8 cellular contexts compared by ENCODE assay signal in genomic region chr3:88148651-88149050, GRCh38. TPM values are rescaled to one million over a fixed set of nuclear protein-coding genes. Genes with fewer than 3 reads are reported as not detected.
DNase-seq lines count a peak whose midpoint lies in the region; ATAC-seq, FAIRE-seq and TF ChIP-seq lines count a peak whose summit lies in the region.

No MANE protein-coding gene starts in this region.

- no peaks in the 10 kb centered on the region for H3K9me3 ChIP-seq in K562 (replicated peaks; ENCODE audit: control insufficient read depth, insufficient read depth, low read depth, low read length)
- no peaks in the 10 kb centered on the region for H3K9me3 ChIP-seq in mesenchymal stem cell (ENCODE audit: control insufficient read depth, low read length)
- no peaks in the 10 kb centered on the region for H3K9me3 ChIP-seq in transverse colon

- no peak overlapping the region for H2BK15ac ChIP-seq in mesenchymal stem cell (ENCODE audit: low read depth, poor library complexity, severe bottlenecking)

- no peak overlapping the region for H3K4ac ChIP-seq in mesenchymal stem cell (ENCODE audit: low read depth in 1 of 2, low read length in 2 of 2)

- TF ChIP-seq POLR2A in K562 (conservative IDR thresholded peaks at IDR 0.05) (no peak), transverse colon (IDR thresholded peaks at IDR 0.05) (no peak)

- H3K79me2 ChIP-seq in K562 (ENCODE audit: control insufficient read depth, insufficient read depth, low read length): peaks cover 74% of the 10 kb centered on the region

- no peak for FAIRE-seq in K562 (lab: Jason Lieb, UNC)

- H3K18ac ChIP-seq in mesenchymal stem cell (ENCODE audit: low read depth in 1 of 2, low read length in 2 of 2): no peak overlapping the region

- H3K27ac ChIP-seq in K562 (ENCODE audit: extremely low read depth, low read depth, low read length) (peak overlapping the region; percentile 99), mesenchymal stem cell (ENCODE audit: low read length, poor library complexity, severe bottlenecking) (no peak overlapping the region), transverse colon (peak overlapping the region in 1 of 4 donors; percentile 91)

- peaks cover 26% of the 10 kb centered on the region for H3K4me1 Mint-ChIP-seq in activated T-cell treated with anti-CD3 and anti-CD28 coated beads, Interleukin-2, amount 50 U/mL, for 4 hours (ENCODE audit: low read depth)

- H2BK5ac ChIP-seq in mesenchymal stem cell (ENCODE audit: low read depth, low read length, poor library complexity, severe bottlenecking): no peak overlapping the region

- no peak overlapping the region for H4K8ac ChIP-seq in mesenchymal stem cell (ENCODE audit: low read length)

- no peak overlapping the region for H2AK5ac ChIP-seq in mesenchymal stem cell (ENCODE audit: low read length, severe bottlenecking)

- in situ Hi-C loops in K562 (cut with MboI): no loop called here
- in situ Hi-C loops in transverse colon (cut with MboI; ENCODE audit: low pct_ligation_motif_present in 1 of 4, low pct_unique_long_range_greater_than_20kb in 1 of 4, low sequenced_read_pairs in 3 of 4): no loop called here

- peaks cover 8% of the 10 kb centered on the region; the same call in 2 of the 3 replicates for H3K36me3 ChIP-seq in K562 (ENCODE audit: control insufficient read depth, insufficient read depth, low read length)
- H3K36me3 ChIP-seq in mesenchymal stem cell (ENCODE audit: control insufficient read depth in 1 of 2, insufficient read depth in 2 of 2, low read depth in 1 of 2, low read length in 2 of 2): peaks cover 2 to 7% of the 10 kb centered on the region in 2 experiments
- H3K36me3 ChIP-seq in transverse colon: peaks cover 0 to 5% (median 1%) of the 10 kb centered on the region in 4 donors

- no TSS peak for BruUV-seq in K562 (replicated peaks; lab: Mats Ljungman, UMichigan)

- H3K14ac ChIP-seq in mesenchymal stem cell (ENCODE audit: low read length in 2 of 2): no peak overlapping the region

- H4K20me1 ChIP-seq in K562 (replicated peaks; ENCODE audit: control insufficient read depth, insufficient read depth, low read length): no peaks in the 10 kb centered on the region

- H3K9me3 Mint-ChIP-seq in activated T-cell treated with anti-CD3 and anti-CD28 coated beads, Interleukin-2, amount 50 U/mL, for 4 hours: no peaks in the 10 kb centered on the region

- peaks cover 4% of the 10 kb centered on the region for H3K36me3 Mint-ChIP-seq in activated T-cell treated with anti-CD3 and anti-CD28 coated beads, Interleukin-2, amount 50 U/mL, for 4 hours (ENCODE audit: insufficient read depth)

- POLR2A ChIA-PET in K562 (lab: Yijun Ruan, JAX): interaction anchor here (1.3 kb wide), 2 partner anchors 16 to 37 kb away, joined by 3 to 5 read pairs; no protein-coding TSS in a partner anchor

- no peak overlapping the region for H2BK12ac ChIP-seq in mesenchymal stem cell (ENCODE audit: low read length in 2 of 2)

- H3K27me3 ChIP-seq in K562 (ENCODE audit: control insufficient read depth in 2 of 2, insufficient read depth in 2 of 2, low read length in 2 of 2): no peaks in the 10 kb centered on the region
- H3K27me3 ChIP-seq in mesenchymal stem cell (ENCODE audit: control insufficient read depth in 1 of 2, insufficient read depth in 1 of 2, low read length in 2 of 2): no peaks in the 10 kb centered on the region
- no peaks in the 10 kb centered on the region for H3K27me3 ChIP-seq in transverse colon

- no peaks in the 10 kb centered on the region for H3K9me1 ChIP-seq in K562 (ENCODE audit: control insufficient read depth, insufficient read depth, low read length)

- H3K4me2 ChIP-seq in K562 (ENCODE audit: insufficient read depth, low read length) (peak overlapping the region; percentile 90), mesenchymal stem cell (ENCODE audit: low read length, poor library complexity, severe bottlenecking) (peak overlapping the region; percentile 92)

- TF ChIP-seq EP300 in K562 (IDR thresholded peaks at IDR 0.05; ENCODE audit: low read length) (no peak), transverse colon (IDR thresholded peaks at IDR 0.05; ENCODE audit: low read depth) (no peak)

- WGBS in K562 (ENCODE audit: insufficient coverage, low coverage, missing lambda C conversion rate): 2% methylated on average over 17 of the region's 17 CpGs
- 90% methylated on average over 17 of the region's 17 CpGs for WGBS in mesenchymal stem cell
- 71 to 97% methylated on average over 4 to 17 of the region's 17 CpGs for WGBS in transverse colon (ENCODE audit: low coverage in 1 of 2), 2 donors

- H3K4me1 ChIP-seq in K562 (replicated peaks in 1 of 2; ENCODE audit: control insufficient read depth in 2 of 2, insufficient read depth in 2 of 2, low read length in 2 of 2) (peaks cover 5 to 8% of the 10 kb centered on the region in 2 experiments; a peak in 2 of 5 replicates), mesenchymal stem cell (ENCODE audit: control insufficient read depth, insufficient read depth, low read depth, low read length) (peaks cover 3% of the 10 kb centered on the region), transverse colon (peaks cover 5 to 39% (median 22%) of the 10 kb centered on the region in 4 donors)

- ATAC-seq in activated T-cell treated with anti-CD3 and anti-CD28 coated beads, Interleukin-2, amount 50 U/mL, for 4 hours: no peak
- no peak for ATAC-seq in K562
- ATAC-seq in HG03159 (IDR thresholded peaks at IDR 0.05; ENCODE audit: unreplicated experiment): no peak
- no peak for ATAC-seq in HG02610 (IDR thresholded peaks at IDR 0.05; ENCODE audit: unreplicated experiment)

- H2AFZ ChIP-seq in K562 (ENCODE audit: low read depth, low read length) (peak overlapping the region; percentile 98), mesenchymal stem cell (ENCODE audit: low read depth, low read length) (no peak overlapping the region)

- TF ChIP-seq CTCF in K562 (IDR thresholded peaks at IDR 0.05 in 2 of 3, conservative IDR thresholded peaks at IDR 0.05 in 1 of 3; ENCODE audit: insufficient read depth in 2 of 3, low read depth in 1 of 3, low read length in 3 of 3): no peak
- no peak for TF ChIP-seq CTCF in transverse colon (IDR thresholded peaks at IDR 0.05)

- H2BK120ac ChIP-seq in mesenchymal stem cell (ENCODE audit: low read depth, low read length): no peak overlapping the region

- peaks cover 10% of the 10 kb centered on the region for H3K79me1 ChIP-seq in mesenchymal stem cell (replicated peaks; ENCODE audit: low read length, poor library complexity, severe bottlenecking)

- no peaks in the 10 kb centered on the region for H3K27me3 Mint-ChIP-seq in activated T-cell treated with anti-CD3 and anti-CD28 coated beads, Interleukin-2, amount 50 U/mL, for 4 hours (ENCODE audit: low read depth)

- TF ChIP-seq RAD21 in K562 (CRISPR knock-in tag; conservative IDR thresholded peaks at IDR 0.05 in 1 of 2, IDR thresholded peaks at IDR 0.05 in 1 of 2): no peak

- H3K23ac ChIP-seq in mesenchymal stem cell (ENCODE audit: low read length in 2 of 2): no peak overlapping the region

- no peak overlapping the region for H4K91ac ChIP-seq in mesenchymal stem cell (ENCODE audit: low read length)

- H3K4me3 ChIP-seq in K562 (peak overlapping the region; percentile 93), mesenchymal stem cell (ENCODE audit: insufficient read depth in 1 of 2, low read depth in 1 of 2, low read length in 2 of 2) (peak overlapping the region in 1 of 2 experiments; percentile 99), transverse colon (peak overlapping the region in 3 of 4 donors; percentile 74 to 80 (median 76))

- intact Hi-C loops in K562 (cut with micrococcal nuclease) (loop anchor here (2.0 to 10.0 kb wide), 2 partner anchors 90 to 354 kb away; partner anchors contain the start of genes CGGBP1, HTR1F and ZNF654), transverse colon (cut with DNase I; ENCODE audit: low total_unique reads) (no loop called here)

- peak overlapping the region; percentile 91 to 96 for H3K9ac ChIP-seq in K562 (ENCODE audit: insufficient read depth in 1 of 2, low read depth in 2 of 2, low read length in 2 of 2)
- H3K9ac ChIP-seq in mesenchymal stem cell (ENCODE audit: low read length): peak overlapping the region; percentile 98

- CTCF ChIA-PET in K562 (lab: Yijun Ruan, JAX; ENCODE audit: low intra/inter-chr PET ratio): no interaction called here

- DNase-seq in activated T-cell treated with anti-CD3 and anti-CD28 coated beads, Interleukin-2, amount 50 U/mL, for 4 hours: no peak
- no peak for DNase-seq in activated T-cell treated with anti-CD3 and anti-CD28 coated beads for 4 hours
- DNase-seq in K562 (ENCODE audit: extremely low read depth in 1 of 4, low spot score in 3 of 4): peak in 1 of 4 experiments; percentile 9
- DNase-seq in mesenchymal stem cell: no peak
- no peak for DNase-seq in transverse colon
- DNase-seq in pons (ENCODE audit: low spot score): no peak

- H3K4me3 Mint-ChIP-seq in activated T-cell treated with anti-CD3 and anti-CD28 coated beads, Interleukin-2, amount 50 U/mL, for 4 hours: peak overlapping the region; percentile 96

TF ChIP-seq in K562, 482 proteins besides CTCF, POLR2A, EP300 and RAD21 (continues in another document):
- TF ChIP-seq POLR2AphosphoS2 (IDR thresholded peaks at IDR 0.05; ENCODE audit: low read length) (no peak), ZNF184 (CRISPR knock-in tag; IDR thresholded peaks at IDR 0.05) (no peak), KDM1A (IDR thresholded peaks at IDR 0.05) (no peak), FOXJ3 (CRISPR knock-in tag; IDR thresholded peaks at IDR 0.05) (no peak), HCFC1 (IDR thresholded peaks at IDR 0.05; ENCODE audit: low read depth, low read length) (no peak)

RNA-seq across cellular contexts. Expression of gene C3orf38, which starts 1.1 kb away (rescaled TPM):
- total RNA-seq in activated T-cell treated with anti-CD3 and anti-CD28 coated beads, Interleukin-2, amount 50 U/mL, for 4 hours: 10 to 100 TPM; 18.3 to 25.4 (median 23.8) TPM
- 6.6 and 19.5 TPM in 2 replicates for total RNA-seq in K562 (2011; cell fraction: chromatin; rRNA removed; ENCODE audit: low replicate concordance)
- total RNA-seq in K562 (2011; cell fraction: nucleolus; rRNA removed): 7.5 and 7.9 TPM in 2 replicates
- 15.0 and 15.5 TPM in 2 replicates for total RNA-seq in K562 (2011; cell fraction: nucleoplasm; rRNA removed)
- total RNA-seq in K562 (2014; rRNA removed) (11.9 and 13.8 TPM in 2 replicates), K562 (2014; rRNA removed; fragmentation: Illumina TruSeq; extraction: Trizol) (17.6 and 18.4 TPM in 2 replicates), K562 (2015; rRNA removed; fragmentation: Illumina TruSeq; extraction: Trizol) (21.2 and 22.1 TPM in 2 replicates), K562 (2021) (11.5 and 13.7 TPM in 2 replicates), transverse colon (10 to 100 TPM; 11.9 to 24.1 (median 18.3) TPM)
- polyA plus RNA-seq in K562 (2011; rRNA removed) (12.4 and 16.2 TPM in 2 replicates), K562 (2014; fragmentation: Illumina TruSeq; extraction: Trizol) (14.0 and 16.3 TPM in 2 replicates), K562 (2014; fragmentation: Nextera tagmentation; extraction: Ambion mirVana) (10 to 100 TPM; 15.1 to 20.6 TPM), K562 (2014; rRNA removed) (8.7 and 10.7 TPM in 2 replicates)
- 3.8 and 5.7 TPM in 2 replicates for polyA plus RNA-seq in K562 (2011; cell fraction: cytosol; rRNA removed)
- polyA plus RNA-seq in K562 (2011; cell fraction: nucleus; rRNA removed): 3.5 and 6.3 TPM in 2 replicates
- polyA plus RNA-seq in K562 (2012): 7.9 and 8.6 TPM in 2 replicates
- polyA minus RNA-seq in K562 (2011; rRNA and poly(A)+ RNA removed): 22.9 and 26.1 TPM in 2 replicates
- 10.2 and 12.9 TPM in 2 replicates for polyA minus RNA-seq in K562 (2011; cell fraction: cytosol; rRNA and poly(A)+ RNA removed)
- 9.4 and 22.1 TPM in 2 replicates for polyA minus RNA-seq in K562 (2011; cell fraction: nucleus; rRNA and poly(A)+ RNA removed)
- polyA plus RNA-seq in mesenchymal stem cell (2013, experiment 1 of 2): 16.7 TPM
- 18.1 TPM for polyA plus RNA-seq in mesenchymal stem cell (2013, experiment 2 of 2)
